In genomic region chr1:147496571-147496970, GRCh38 we compare ENCODE assay signal across 8 cellular contexts. TPM values are rescaled to one million over a fixed set of nuclear protein-coding genes. Genes with fewer than 3 reads are reported as not detected.
DNase-seq lines count a peak whose midpoint lies in the region; ATAC-seq, FAIRE-seq and TF ChIP-seq lines count a peak whose summit lies in the region.

No MANE protein-coding gene starts in this region.

- intact Hi-C loops in GM12878 (cut with micrococcal nuclease; ENCODE audit: unreplicated experiment), result loop anchor here (10.0 kb wide), 1 partner anchor 208 kb away; no protein-coding TSS in a partner anchor
- intact Hi-C loops in prostate gland (cut with DNase I), result loop anchor here (5.0 to 10.0 kb wide), 3 partner anchors 131 to 398 kb away; no protein-coding TSS in a partner anchor

- TF ChIP-seq RAD21 in GM12878 (IDR thresholded peaks at IDR 0.05; ENCODE audit: insufficient read depth, low read depth, low read length), result no peak

- CTCF ChIA-PET in GM12878 (lab: Yijun Ruan, JAX), result interaction anchor here (0.7 to 2.6 kb wide), 8 partner anchors 9 to 396 kb away, joined by 3 to 19 read pairs (median 6); a partner anchor contains a TSS

- H3K4me1 ChIP-seq in GM12878 (ENCODE audit: control insufficient read depth, insufficient read depth, low read length) (no peaks in the 10 kb centered on the region), prostate gland (replicated peaks) (no peaks in the 10 kb centered on the region)

- no peak overlapping the region for H2AFZ ChIP-seq in GM12878 (ENCODE audit: control insufficient read depth, low read depth, low read length)

- H3K36me3 ChIP-seq in GM12878 (ENCODE audit: control insufficient read depth in 2 of 2, insufficient read depth in 2 of 2, low read length in 1 of 2) (no peaks in the 10 kb centered on the region), prostate gland (no peaks in the 10 kb centered on the region)

- 0 out of 3 replicates have a peak, but pooled peaks have one; percentile 45 for ATAC-seq in GM12878

- no peak for TF ChIP-seq EP300 in GM12878 (IDR thresholded peaks at IDR 0.05; ENCODE audit: borderline replicate concordance in 1 of 2, control insufficient read depth in 1 of 2, low read depth in 2 of 2, low read length in 2 of 2)

- H3K9me3 ChIP-seq in GM12878 (replicated peaks; ENCODE audit: control insufficient read depth, insufficient read depth, low read length) (no peaks in the 10 kb centered on the region), prostate gland (no peaks in the 10 kb centered on the region)

- in situ Hi-C loops in GM12878 (cut with MboI), result loop anchor here (5.0 kb wide), 1 partner anchor 396 kb away; no protein-coding TSS in a partner anchor

- H3K27me3 ChIP-seq in GM12878 (replicated peaks in 1 of 2; ENCODE audit: control insufficient read depth in 2 of 2, insufficient read depth in 2 of 2, low read length in 1 of 2) (no peaks in the 10 kb centered on the region), prostate gland (replicated peaks; ENCODE audit: insufficient read depth) (no peaks in the 10 kb centered on the region)

- H3K4me3 ChIP-seq in AG10803 (ENCODE audit: low read length) (no peak overlapping the region), GM12878 (no peak overlapping the region), prostate gland (no peak overlapping the region)

- POLR2A ChIA-PET in GM12878 (lab: Charles Lee), result no interaction called here

- SMC1A ChIA-PET in GM12878 (lab: Charles Lee; ENCODE audit: uncharacterized antibody, unreplicated experiment), result interaction anchor here (1.4 kb wide), 1 partner anchor 392 kb away, joined by 3 read pairs; no protein-coding TSS in a partner anchor

- RAD21 ChIA-PET in GM12878 (lab: Charles Lee; ENCODE audit: unreplicated experiment), result interaction anchor here (1.1 to 1.6 kb wide), 4 partner anchors 11 to 392 kb away, joined by 3 to 5 read pairs (median 4); no protein-coding TSS in a partner anchor

- H3K27ac ChIP-seq in GM12878 (ENCODE audit: control insufficient read depth, insufficient read depth) (no peak overlapping the region), prostate gland (no peak overlapping the region)

- H3K4me2 ChIP-seq in GM12878 (ENCODE audit: control insufficient read depth, insufficient read depth), result no peak overlapping the region

- no peak for FAIRE-seq in GM12878 (lab: Jason Lieb, UNC)

- no TSS peak for BruUV-seq in GM12878 (replicated peaks; lab: Mats Ljungman, UMichigan)

- H3K79me2 ChIP-seq in GM12878 (ENCODE audit: control insufficient read depth, insufficient read depth, low read length), result no peaks in the 10 kb centered on the region

- H4K20me1 ChIP-seq in GM12878 (ENCODE audit: control insufficient read depth, insufficient read depth), result no peaks in the 10 kb centered on the region

- 32% methylated on average over 4 of the region's 4 CpGs for WGBS in GM12878 (ENCODE audit: insufficient coverage, insufficient replicate concordance, low lambda C conversion rate, missing lambda C conversion rate)
- WGBS in prostate gland, result 38% methylated on average over 4 of the region's 4 CpGs

- H3K9ac ChIP-seq in GM12878 (ENCODE audit: control insufficient read depth, insufficient read depth, low read length), result no peak overlapping the region

- TF ChIP-seq POLR2A in GM12878 (IDR thresholded peaks at IDR 0.05; ENCODE audit: low read depth, low read length) (no peak), prostate gland (IDR thresholded peaks at IDR 0.05) (no peak)

- DNase-seq in AG10803 (ENCODE audit: low read depth) (peak; percentile 25), HK-2 (ENCODE audit: unreplicated experiment) (peak; percentile 15), GM12878 (ENCODE audit: low read depth, low spot score) (no peak), lung microvascular endothelial cell (ENCODE audit: low read depth in 2 of 2) (peak; percentile 69 to 76), prostate gland (ENCODE audit: low spot score) (no peak), NCI-H2107 treated with DMSO at 0.1 percent for 48 hours (lab: John Stamatoyannopoulos, UW; ENCODE audit: unreplicated experiment) (no peak), NCI-H128 (lab: John Stamatoyannopoulos, UW; ENCODE audit: unreplicated experiment) (no peak)
- no peak for DNase-seq in activated CD4-positive, CD25-positive, alpha-beta regulatory T cell (lab: John Stamatoyannopoulos, UW)

- TF ChIP-seq CTCF in AG10803 (conservative IDR thresholded peaks at IDR 0.05; ENCODE audit: low read length) (peak; percentile 43), GM12878 (IDR thresholded peaks at IDR 0.05 in 2 of 3, conservative IDR thresholded peaks at IDR 0.05 in 1 of 3; ENCODE audit: control insufficient read depth in 2 of 3, extremely low read depth in 1 of 3, insufficient read depth in 1 of 3, low read depth in 3 of 3, low read length in 3 of 3) (peak in 1 of 3 experiments; percentile 17; a peak in 2 of 6 replicates), prostate gland (IDR thresholded peaks at IDR 0.05) (peak in 2 of 4 experiments; percentile 23 to 34)

TF ChIP-seq in GM12878, 131 proteins besides CTCF, POLR2A, EP300 and RAD21 (continues in another document):
- no peak for TF ChIP-seq RELA (IDR thresholded peaks at IDR 0.05; ENCODE audit: borderline replicate concordance, partially characterized antibody)
- TF ChIP-seq, protein P1, sequence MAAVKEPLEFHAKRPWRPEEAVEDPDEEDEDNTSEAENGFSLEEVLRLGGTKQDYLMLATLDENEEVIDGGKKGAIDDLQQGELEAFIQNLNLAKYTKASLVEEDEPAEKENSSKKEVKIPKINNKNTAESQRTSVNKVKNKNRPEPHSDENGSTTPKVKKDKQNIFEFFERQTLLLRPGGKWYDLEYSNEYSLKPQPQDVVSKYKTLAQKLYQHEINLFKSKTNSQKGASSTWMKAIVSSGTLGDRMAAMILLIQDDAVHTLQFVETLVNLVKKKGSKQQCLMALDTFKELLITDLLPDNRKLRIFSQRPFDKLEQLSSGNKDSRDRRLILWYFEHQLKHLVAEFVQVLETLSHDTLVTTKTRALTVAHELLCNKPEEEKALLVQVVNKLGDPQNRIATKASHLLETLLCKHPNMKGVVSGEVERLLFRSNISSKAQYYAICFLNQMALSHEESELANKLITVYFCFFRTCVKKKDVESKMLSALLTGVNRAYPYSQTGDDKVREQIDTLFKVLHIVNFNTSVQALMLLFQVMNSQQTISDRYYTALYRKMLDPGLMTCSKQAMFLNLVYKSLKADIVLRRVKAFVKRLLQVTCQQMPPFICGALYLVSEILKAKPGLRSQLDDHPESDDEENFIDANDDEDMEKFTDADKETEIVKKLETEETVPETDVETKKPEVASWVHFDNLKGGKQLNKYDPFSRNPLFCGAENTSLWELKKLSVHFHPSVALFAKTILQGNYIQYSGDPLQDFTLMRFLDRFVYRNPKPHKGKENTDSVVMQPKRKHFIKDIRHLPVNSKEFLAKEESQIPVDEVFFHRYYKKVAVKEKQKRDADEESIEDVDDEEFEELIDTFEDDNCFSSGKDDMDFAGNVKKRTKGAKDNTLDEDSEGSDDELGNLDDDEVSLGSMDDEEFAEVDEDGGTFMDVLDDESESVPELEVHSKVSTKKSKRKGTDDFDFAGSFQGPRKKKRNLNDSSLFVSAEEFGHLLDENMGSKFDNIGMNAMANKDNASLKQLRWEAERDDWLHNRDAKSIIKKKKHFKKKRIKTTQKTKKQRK (IDR thresholded peaks at IDR 0.05; ENCODE audit: low read depth, low read length), result no peak
- TF ChIP-seq YBX1 (IDR thresholded peaks at IDR 0.05), result no peak
- TF ChIP-seq CHD2 (IDR thresholded peaks at IDR 0.05; ENCODE audit: borderline replicate concordance, low read depth, low read length), result no peak
- TF ChIP-seq KAT2A (conservative IDR thresholded peaks at IDR 0.05; ENCODE audit: control insufficient read depth, low read depth, low read length), result no peak
- TF ChIP-seq, protein P2, sequence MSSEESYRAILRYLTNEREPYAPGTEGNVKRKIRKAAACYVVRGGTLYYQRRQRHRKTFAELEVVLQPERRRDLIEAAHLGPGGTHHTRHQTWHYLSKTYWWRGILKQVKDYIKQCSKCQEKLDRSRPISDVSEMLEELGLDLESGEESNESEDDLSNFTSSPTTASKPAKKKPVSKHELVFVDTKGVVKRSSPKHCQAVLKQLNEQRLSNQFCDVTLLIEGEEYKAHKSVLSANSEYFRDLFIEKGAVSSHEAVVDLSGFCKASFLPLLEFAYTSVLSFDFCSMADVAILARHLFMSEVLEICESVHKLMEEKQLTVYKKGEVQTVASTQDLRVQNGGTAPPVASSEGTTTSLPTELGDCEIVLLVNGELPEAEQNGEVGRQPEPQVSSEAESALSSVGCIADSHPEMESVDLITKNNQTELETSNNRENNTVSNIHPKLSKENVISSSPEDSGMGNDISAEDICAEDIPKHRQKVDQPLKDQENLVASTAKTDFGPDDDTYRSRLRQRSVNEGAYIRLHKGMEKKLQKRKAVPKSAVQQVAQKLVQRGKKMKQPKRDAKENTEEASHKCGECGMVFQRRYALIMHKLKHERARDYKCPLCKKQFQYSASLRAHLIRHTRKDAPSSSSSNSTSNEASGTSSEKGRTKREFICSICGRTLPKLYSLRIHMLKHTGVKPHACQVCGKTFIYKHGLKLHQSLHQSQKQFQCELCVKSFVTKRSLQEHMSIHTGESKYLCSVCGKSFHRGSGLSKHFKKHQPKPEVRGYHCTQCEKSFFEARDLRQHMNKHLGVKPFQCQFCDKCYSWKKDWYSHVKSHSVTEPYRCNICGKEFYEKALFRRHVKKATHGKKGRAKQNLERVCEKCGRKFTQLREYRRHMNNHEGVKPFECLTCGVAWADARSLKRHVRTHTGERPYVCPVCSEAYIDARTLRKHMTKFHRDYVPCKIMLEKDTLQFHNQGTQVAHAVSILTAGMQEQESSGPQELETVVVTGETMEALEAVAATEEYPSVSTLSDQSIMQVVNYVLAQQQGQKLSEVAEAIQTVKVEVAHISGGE (CRISPR knock-in tag; IDR thresholded peaks at IDR 0.05), result no peak

RNA-seq across cellular contexts. Expression of gene BCL9, which starts 44.7 kb away (rescaled TPM):
- 6.0 and 7.9 TPM in 2 replicates for total RNA-seq in GM12878 (2013; cell fraction: nucleolus; rRNA removed)
- total RNA-seq in GM12878 (2014; rRNA removed) (4.3 and 6.8 TPM in 2 replicates), GM12878 (2014; rRNA removed; fragmentation: Illumina TruSeq; extraction: Trizol) (4.1 and 4.9 TPM in 2 replicates), GM12878 (2021) (18.0 and 18.4 TPM in 2 replicates), lung microvascular endothelial cell (0.87 and 2.2 TPM in 2 replicates), prostate gland (10 to 100 TPM; 28.2 to 32.0 TPM)
- polyA plus RNA-seq in GM12878 (2011; ENCODE audit: low read depth), result 4.5 TPM
- polyA plus RNA-seq in GM12878 (2011; rRNA removed) (2.1 and 3.2 TPM in 2 replicates), GM12878 (2014; fragmentation: Illumina TruSeq; extraction: Trizol) (10.4 and 13.7 TPM in 2 replicates), GM12878 (2014; fragmentation: Nextera tagmentation; extraction: Ambion mirVana) (1 to 10 TPM in 1 of 2 experiments, under 1 TPM in 1; 0.51 to 1.0 TPM), GM12878 (2014; rRNA removed) (6.9 and 7.6 TPM in 2 replicates), GM12878 (2016; fragmentation: Nextera tagmentation; extraction: Ambion mirVana) (1 to 10 TPM; 3.5 to 6.9 TPM)
- polyA plus RNA-seq in GM12878 (2011; cell fraction: cytosol; rRNA removed), result 4.6 and 5.4 TPM in 2 replicates
- polyA plus RNA-seq in GM12878 (2011; cell fraction: nucleus; rRNA removed), result 7.1 and 9.2 TPM in 2 replicates
- polyA plus RNA-seq in GM12878 (2012), result 7.5 and 7.7 TPM in 2 replicates
- polyA minus RNA-seq in GM12878 (2011; rRNA and poly(A)+ RNA removed), result 3.8 and 6.7 TPM in 2 replicates
- 4.5 and 6.0 TPM in 2 replicates for polyA minus RNA-seq in GM12878 (2011; cell fraction: cytosol; rRNA and poly(A)+ RNA removed)
- polyA minus RNA-seq in GM12878 (2011; cell fraction: nucleus; rRNA and poly(A)+ RNA removed), result 3.4 and 6.2 TPM in 2 replicates

Comparison
In these comparisons a context has a peak if more than half of its experiments do, and no peak if none do; other contexts are left out.
1. DNase-seq: peak in AG10803 (single experiment), HK-2 (single experiment) and lung microvascular endothelial cell (2 of 2); none in GM12878 (single experiment), prostate gland (single experiment), activated CD4-positive, CD25-positive, alpha-beta regulatory T cell (0 of 4), NCI-H2107 treated with DMSO at 0.1 percent for 48 hours (single experiment) and NCI-H128 (single experiment).